In the genomic region with DNA sequence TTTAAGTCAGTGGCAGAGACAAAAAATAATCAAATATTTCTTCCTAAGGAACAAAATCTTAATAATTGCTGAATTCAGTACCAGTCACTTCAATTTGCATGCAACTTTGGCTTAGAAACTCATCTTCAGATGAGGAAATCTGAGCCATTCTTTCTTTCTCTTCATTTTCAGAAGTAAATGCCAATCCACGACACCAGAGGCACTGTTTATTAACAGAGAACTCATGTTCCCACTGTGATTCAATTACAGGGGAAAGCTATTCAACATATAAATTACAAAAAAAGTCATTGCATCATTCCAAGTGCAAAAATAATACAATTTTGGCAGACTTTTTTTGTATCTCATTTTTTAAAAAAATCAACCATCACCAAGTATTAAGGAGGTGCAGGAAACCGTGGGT, we compare ENCODE assay signal across 24 cellular contexts.
"Had no signal": no experiment of that assay in that cellular context is flagged by ENCODE, and none has a peak within 500 bp of the region (broad histone marks: within the 10 kb centered on the region; RNA-seq: fewer than 3 reads in every experiment).

No MANE protein-coding gene starts in this region.

- H3K27ac Mint-ChIP-seq: activated naive CD4-positive, alpha-beta T cell treated with anti-CD3 and anti-CD28 coated beads, Interleukin-2, amount 10 ng/mL, durations not matched to agents 7 days and 5 days; activated naive CD8-positive, alpha-beta T cell treated with anti-CD3 and anti-CD28 coated beads, Interleukin-2, amount 50 U/mL, for 24 hours; natural killer cell treated with Interleukin-12 subunit alpha and Interleukin-12 subunit beta and Interleukin-15 and Interleukin-18, amount 100 ng/mL, for 72 hours; stimulated activated naive CD8-positive, alpha-beta T cell treated with anti-CD3 and anti-CD28 coated beads, Interleukin-15, Interleukin-2, amounts not matched to agents 100 ng/mL and 50 ng/mL, for 24 hours had no signal

- H3K27ac ChIP-seq: ascending aorta, esophagus squamous epithelium, foreskin keratinocyte, right atrium auricular region, tibial nerve, uterus, VCaP had no signal

- H3K4me1 ChIP-seq: foreskin keratinocyte, uterus had no signal

- H3K36me3 Mint-ChIP-seq: natural killer cell treated with Interleukin-12 subunit alpha and Interleukin-12 subunit beta and Interleukin-15 and Interleukin-18, amount 100 ng/mL, for 72 hours had no signal

- DNase-seq: activated CD4-positive, alpha-beta T cell treated with anti-CD3 and anti-CD28 coated beads, Interleukin-2, amount 50 U/mL, for 1 hour; activated CD4-positive, CD25-positive, alpha-beta regulatory T cell treated with anti-CD3 and anti-CD28 coated beads, Interleukin-2, amount 50 U/mL, for 72 hours; activated CD8-positive, alpha-beta memory T cell treated with anti-CD3 and anti-CD28 coated beads for 24 hours; activated CD8-positive, alpha-beta memory T cell treated with anti-CD3 and anti-CD28 coated beads, Interleukin-2, amount 50 U/mL, for 48 hours; activated effector memory CD4-positive, alpha-beta T cell treated with Interleukin-2 at 50 U/mL for 16 hours; activated naive CD4-positive, alpha-beta T cell treated with anti-CD3 and anti-CD28 coated beads, Interleukin-2, amount 10 ng/mL, durations not matched to agents 7 days and 5 days; activated naive CD8-positive, alpha-beta T cell treated with anti-CD3 and anti-CD28 coated beads, Interleukin-2, amount 50 U/mL, for 24 hours; activated T-cell treated with anti-CD3 and anti-CD28 coated beads, Interleukin-2, amount 50 U/mL, for 48 hours; cerebellar nuclear complex; dermis blood vessel endothelial cell; effector memory CD4-positive, alpha-beta T cell; esophagus squamous epithelium; foreskin keratinocyte; hypothalamus; posterior cingulate gyrus; T-helper 2 cell; uterus had no signal

- H3K4me3 Mint-ChIP-seq: activated naive CD4-positive, alpha-beta T cell treated with anti-CD3 and anti-CD28 coated beads, Interleukin-2, amount 10 ng/mL, durations not matched to agents 7 days and 5 days; activated naive CD8-positive, alpha-beta T cell treated with anti-CD3 and anti-CD28 coated beads, Interleukin-2, amount 50 U/mL, for 24 hours; natural killer cell treated with Interleukin-12 subunit alpha and Interleukin-12 subunit beta and Interleukin-15 and Interleukin-18, amount 100 ng/mL, for 72 hours; stimulated activated naive CD8-positive, alpha-beta T cell treated with anti-CD3 and anti-CD28 coated beads, Interleukin-15, Interleukin-2, amounts not matched to agents 100 ng/mL and 50 ng/mL, for 24 hours had no signal

- H3K4me3 ChIP-seq: ascending aorta, esophagus squamous epithelium, lung, right atrium auricular region, tibial nerve, uterus had no signal

- ATAC-seq: activated naive CD8-positive, alpha-beta T cell treated with anti-CD3 and anti-CD28 coated beads, Interleukin-2, amount 50 U/mL, for 24 hours; foreskin keratinocyte; natural killer cell treated with Interleukin-12 subunit alpha and Interleukin-12 subunit beta and Interleukin-15 and Interleukin-18, amount 100 ng/mL, for 72 hours had no signal

- H3K9me3 ChIP-seq: ascending aorta, right atrium auricular region, uterus had no signal

- H3K9me3 Mint-ChIP-seq: activated naive CD4-positive, alpha-beta T cell treated with anti-CD3 and anti-CD28 coated beads, Interleukin-2, amount 10 ng/mL, durations not matched to agents 7 days and 5 days; activated naive CD8-positive, alpha-beta T cell treated with anti-CD3 and anti-CD28 coated beads, Interleukin-2, amount 50 U/mL, for 24 hours; stimulated activated naive CD8-positive, alpha-beta T cell treated with anti-CD3 and anti-CD28 coated beads, Interleukin-15, Interleukin-2, amounts not matched to agents 100 ng/mL and 50 ng/mL, for 24 hours had no signal

- H3K27me3 ChIP-seq: ascending aorta had no signal

- H3K36me3 ChIP-seq: ascending aorta, esophagus squamous epithelium, right atrium auricular region, tibial nerve, uterus had no signal

- H3K4me1 Mint-ChIP-seq: activated naive CD4-positive, alpha-beta T cell treated with anti-CD3 and anti-CD28 coated beads, Interleukin-2, amount 10 ng/mL, durations not matched to agents 7 days and 5 days; activated naive CD8-positive, alpha-beta T cell treated with anti-CD3 and anti-CD28 coated beads, Interleukin-2, amount 50 U/mL, for 24 hours had no signal
